33 cellular contexts compared by ENCODE assay signal in genomic region chr3:38728008-38728407, GRCh38.
"Had no signal": no experiment of that assay in that cellular context is flagged by ENCODE, and none has a peak within 500 bp of the region (broad histone marks: within the 10 kb centered on the region; RNA-seq: fewer than 3 reads in every experiment).

No MANE protein-coding gene starts in this region.

- ATAC-seq: activated CD8-positive, alpha-beta T cell treated with anti-CD3 and anti-CD28 coated beads for 36 hours; activated naive CD4-positive, alpha-beta T cell treated with anti-CD3 and anti-CD28 coated beads, Interleukin-2, amount 50 U/mL, for 72 hours; activated T-cell treated with anti-CD3 and anti-CD28 coated beads, Interleukin-2, amount 50 U/mL, for 4 hours; activated T-cell treated with anti-CD3 and anti-CD28 coated beads, Interleukin-2, amount 50 U/mL, for 72 hours; activated T-helper 17 cell treated with anti-CD3 and anti-CD28 coated beads, Interleukin-2, amount 50 U/mL, for 72 hours; body of pancreas had no signal

- DNase-seq: activated B cell treated with CpG ODN at 0.5 μM for 24 hours; activated CD4-positive, alpha-beta memory T cell treated with anti-CD3 and anti-CD28 coated beads for 36 hours; activated CD4-positive, alpha-beta T cell treated with anti-CD3 and anti-CD28 coated beads for 4 hours; activated CD4-positive, alpha-beta T cell treated with anti-CD3 and anti-CD28 coated beads, Interleukin-2, amount 10 ng/mL, durations not matched to agents 24 days and 14 days; activated CD4-positive, alpha-beta T cell treated with anti-CD3 and anti-CD28 coated beads, Interleukin-2, amount 50 U/mL, for 1 hour; activated CD4-positive, alpha-beta T cell treated with anti-CD3 and anti-CD28 coated beads, Interleukin-2, amount 50 U/mL, for 4 hours; activated CD4-positive, CD25-positive, alpha-beta regulatory T cell treated with anti-CD3 and anti-CD28 coated beads, Interleukin-2, amount 50 U/mL, for 72 hours; activated CD8-positive, alpha-beta memory T cell treated with anti-CD3 and anti-CD28 coated beads, Interleukin-2, amount 50 U/mL, for 4 hours; activated CD8-positive, alpha-beta T cell treated with anti-CD3 and anti-CD28 coated beads for 36 hours; activated effector memory CD4-positive, alpha-beta T cell treated with anti-CD3 and anti-CD28 coated beads, Interleukin-2, amount 50 U/mL, for 16 hours; activated gamma-delta T cell treated with Interleukin-2 at 50 U/mL for 16 hours; activated naive CD4-positive, alpha-beta T cell; activated naive CD4-positive, alpha-beta T cell treated with anti-CD3 and anti-CD28 coated beads for 36 hours; activated naive CD4-positive, alpha-beta T cell treated with anti-CD3 and anti-CD28 coated beads, Interleukin-2, amount 50 U/mL, for 16 hours; activated naive CD8-positive, alpha-beta T cell treated with anti-CD3 and anti-CD28 coated beads for 36 hours; activated T-cell treated with anti-CD3 and anti-CD28 coated beads for 4 hours; activated T-cell treated with anti-CD3 and anti-CD28 coated beads, Interleukin-2, amount 50 U/mL, for 1 hour; activated T-cell treated with anti-CD3 and anti-CD28 coated beads, Interleukin-2, amount 50 U/mL, for 4 hours; activated T-cell treated with anti-CD3 and anti-CD28 coated beads, Interleukin-2, amount 50 U/mL, for 72 hours; adrenal gland; amniotic stem cell; aorta; body of pancreas; brain microvascular endothelial cell; central memory CD4-positive, alpha-beta T cell; T-helper 2 cell; T-helper 9 cell had no signal

- H3K27me3 ChIP-seq: adrenal gland, body of pancreas, brain microvascular endothelial cell had no signal

- H3K4me3 ChIP-seq: adrenal gland, body of pancreas, breast epithelium had no signal

- H3K4me1 ChIP-seq: adrenal gland, breast epithelium had no signal

- H3K36me3 ChIP-seq: adrenal gland, brain microvascular endothelial cell, breast epithelium had no signal

- H3K9me3 ChIP-seq: adrenal gland, body of pancreas, breast epithelium had no signal

- FAIRE-seq: astrocyte, TTC549 had no signal

- H3K27ac ChIP-seq: adrenal gland, body of pancreas, brain microvascular endothelial cell, breast epithelium, VCaP had no signal
